In genomic region chr17:77233127-77233526, GRCh38 we compare ENCODE assay signal across 25 cellular contexts.
DNase-seq lines count a peak whose midpoint lies in the region; ATAC-seq and TF ChIP-seq lines count a peak whose summit lies in the region.
"Had no signal": no experiment of that assay in that cellular context is flagged by ENCODE, and none has a peak within 500 bp of the region (broad histone marks: within the 10 kb centered on the region; RNA-seq: fewer than 3 reads in every experiment).

No MANE protein-coding gene starts in this region.

- BruUV-seq in MCF 10A (replicated peaks; lab: Mats Ljungman, UMichigan) = no TSS peak
- no TSS peak for BruUV-seq in mammary epithelial cell (replicated peaks; lab: Mats Ljungman, UMichigan)

- CTCF ChIA-PET in MCF 10A (lab: Yijun Ruan, JAX) (interaction anchor here (0.7 to 4.4 kb wide), 2 partner anchors 146 to 353 kb away, joined by 3 to 19 read pairs; no protein-coding TSS in a partner anchor), mammary epithelial cell (lab: Charles Lee; ENCODE audit: low non-redundant PET) (no interaction called here)
- CTCF ChIA-PET in activated naive CD4-positive, alpha-beta T cell treated with anti-CD3 and anti-CD28 coated beads, Interleukin-2, amount 10 ng/mL, durations not matched to agents 7 days and 5 days (lab: Charles Lee) = no interaction called here

- no peak for TF ChIP-seq EP300 in gastroesophageal sphincter (IDR thresholded peaks at IDR 0.05)

- peaks cover 7% of the 10 kb centered on the region for H3K4me1 Mint-ChIP-seq in MCF 10A (ENCODE audit: insufficient read depth, unreplicated experiment)
- peaks cover 11% of the 10 kb centered on the region for H3K4me1 Mint-ChIP-seq in activated T-helper 17 cell treated with anti-CD3 and anti-CD28 coated beads, Interleukin-2, amount 50 U/mL, for 72 hours
- peaks cover 23 to 27% of the 10 kb centered on the region in 2 donors for H3K4me1 Mint-ChIP-seq in natural killer cell treated with Interleukin-12 subunit alpha and Interleukin-12 subunit beta and Interleukin-15 and Interleukin-18, amount 100 ng/mL, for 72 hours (ENCODE audit: low read depth in 2 of 2)
- peaks cover 21% of the 10 kb centered on the region for H3K4me1 Mint-ChIP-seq in activated naive CD4-positive, alpha-beta T cell treated with anti-CD3 and anti-CD28 coated beads, Interleukin-2, amount 10 ng/mL, durations not matched to agents 7 days and 5 days

- H3K4me3 ChIP-seq in mammary epithelial cell (replicated peaks in 1 of 3; ENCODE audit: insufficient read depth in 1 of 3, low read depth in 2 of 3, low read length in 3 of 3) = no peak overlapping the region
- H3K4me3 ChIP-seq in Karpas-422 (ENCODE audit: low read length) = no peak overlapping the region
- H3K4me3 ChIP-seq in gastroesophageal sphincter = no peak overlapping the region
- H3K4me3 ChIP-seq: BLaER1, coronary artery, esophagus squamous epithelium, thyroid gland had no signal

- no peak overlapping the region for H3K9ac ChIP-seq in mammary epithelial cell (ENCODE audit: insufficient read depth, low read length)
- no peak overlapping the region for H3K9ac ChIP-seq in Karpas-422 (ENCODE audit: low read length)
- H3K9ac ChIP-seq: BLaER1 had no signal

- peaks cover 5% of the 10 kb centered on the region for H3K36me3 Mint-ChIP-seq in MCF 10A (ENCODE audit: insufficient read depth, unreplicated experiment)
- no peaks in the 10 kb centered on the region for H3K36me3 Mint-ChIP-seq in activated T-helper 17 cell treated with anti-CD3 and anti-CD28 coated beads, Interleukin-2, amount 50 U/mL, for 72 hours (ENCODE audit: low read depth)
- no peaks in the 10 kb centered on the region for H3K36me3 Mint-ChIP-seq in natural killer cell treated with Interleukin-12 subunit alpha and Interleukin-12 subunit beta and Interleukin-15 and Interleukin-18, amount 100 ng/mL, for 72 hours
- H3K36me3 Mint-ChIP-seq in activated naive CD4-positive, alpha-beta T cell treated with anti-CD3 and anti-CD28 coated beads, Interleukin-2, amount 10 ng/mL, durations not matched to agents 7 days and 5 days = no peaks in the 10 kb centered on the region

- H4K20me1 ChIP-seq in mammary epithelial cell (ENCODE audit: insufficient read depth, low read length) (no peaks in the 10 kb centered on the region), Karpas-422 (ENCODE audit: insufficient read depth, low read depth, low read length) (no peaks in the 10 kb centered on the region)
- H4K20me1 ChIP-seq: BLaER1 had no signal

- H3K27ac ChIP-seq in mammary epithelial cell (ENCODE audit: insufficient read depth, low read depth, low read length) (no peak overlapping the region), Karpas-422 (ENCODE audit: low read length) (no peak overlapping the region), gastroesophageal sphincter (peak overlapping the region in 1 of 4 donors; percentile 4)

- H3K4me1 ChIP-seq in mammary epithelial cell (ENCODE audit: insufficient read depth, low read length) (no peaks in the 10 kb centered on the region), Karpas-422 (ENCODE audit: low read length) (0 out of 2 replicates have a peak, but pooled peaks cover 4% of the 10 kb centered on the region), gastroesophageal sphincter (peaks cover 0 to 21% (median 8%) of the 10 kb centered on the region in 3 donors)

- H3K4me3 Mint-ChIP-seq in MCF 10A (ENCODE audit: unreplicated experiment) = no peak overlapping the region
- peak overlapping the region; percentile 43 for H3K4me3 Mint-ChIP-seq in activated T-helper 17 cell treated with anti-CD3 and anti-CD28 coated beads, Interleukin-2, amount 50 U/mL, for 72 hours
- no peak overlapping the region for H3K4me3 Mint-ChIP-seq in natural killer cell treated with Interleukin-12 subunit alpha and Interleukin-12 subunit beta and Interleukin-15 and Interleukin-18, amount 100 ng/mL, for 72 hours
- H3K4me3 Mint-ChIP-seq in activated naive CD4-positive, alpha-beta T cell treated with anti-CD3 and anti-CD28 coated beads, Interleukin-2, amount 10 ng/mL, durations not matched to agents 7 days and 5 days = no peak overlapping the region
- H3K4me3 Mint-ChIP-seq: activated CD4-positive, alpha-beta T cell treated with anti-CD3 and anti-CD28 coated beads for 36 hours had no signal

- intact Hi-C loops in MCF 10A (cut with micrococcal nuclease) = no loop called here
- intact Hi-C loops in mammary epithelial cell (cut with micrococcal nuclease) = no loop called here

- H3K27ac Mint-ChIP-seq in MCF 10A (ENCODE audit: low read depth, unreplicated experiment) = peak overlapping the region; percentile 10
- peak overlapping the region; percentile 43 for H3K27ac Mint-ChIP-seq in activated T-helper 17 cell treated with anti-CD3 and anti-CD28 coated beads, Interleukin-2, amount 50 U/mL, for 72 hours
- peak overlapping the region; percentile 74 to 94 for H3K27ac Mint-ChIP-seq in natural killer cell treated with Interleukin-12 subunit alpha and Interleukin-12 subunit beta and Interleukin-15 and Interleukin-18, amount 100 ng/mL, for 72 hours
- H3K27ac Mint-ChIP-seq in activated naive CD4-positive, alpha-beta T cell treated with anti-CD3 and anti-CD28 coated beads, Interleukin-2, amount 10 ng/mL, durations not matched to agents 7 days and 5 days = no peak overlapping the region
- H3K27ac Mint-ChIP-seq: activated CD4-positive, alpha-beta T cell treated with anti-CD3 and anti-CD28 coated beads for 36 hours; memory B cell had no signal

- no peaks in the 10 kb centered on the region for H3K9me2 ChIP-seq in Karpas-422 (replicated peaks; ENCODE audit: insufficient read depth, low read length)

- POLR2A ChIA-PET in MCF 10A (lab: Yijun Ruan, JAX) = interaction anchor here (0.5 to 0.6 kb wide), 2 partner anchors 21 to 46 kb away, joined by 3 to 4 read pairs; no protein-coding TSS in a partner anchor

- in situ Hi-C loops in mammary epithelial cell (cut with MboI; ENCODE audit: low sequenced_read_pairs in 2 of 2) = loop anchor here in 1 of 2 donors (25.0 kb wide), 1 partner anchor 371 kb away; the partner anchor contains the start of gene MGAT5B

- no peaks in the 10 kb centered on the region for H3K27me3 ChIP-seq in mammary epithelial cell (ENCODE audit: insufficient read depth, low read length)
- H3K27me3 ChIP-seq in Karpas-422 (ENCODE audit: low read length) = no peaks in the 10 kb centered on the region
- H3K27me3 ChIP-seq in gastroesophageal sphincter = no peaks in the 10 kb centered on the region
- H3K27me3 ChIP-seq: BLaER1, esophagus squamous epithelium, thyroid gland had no signal

- DNase-seq in MCF 10A (ENCODE audit: unreplicated experiment) = no peak
- DNase-seq in mammary epithelial cell = no peak
- DNase-seq in natural killer cell treated with Interleukin-12 subunit alpha and Interleukin-12 subunit beta and Interleukin-15 and Interleukin-18, amount 100 ng/mL, for 72 hours (ENCODE audit: low spot score) = no peak
- DNase-seq in Karpas-422 = no peak
- no peak for DNase-seq in activated naive CD4-positive, alpha-beta T cell treated with anti-CD3 and anti-CD28 coated beads, Interleukin-2, amount 10 ng/mL, durations not matched to agents 7 days and 5 days
- DNase-seq: activated T-cell treated with anti-CD3 and anti-CD28 coated beads, Interleukin-2, amount 50 U/mL, for 1 hour; COR-L47; DMS79; esophagus squamous epithelium; GDM1; hippocampal formation; immature natural killer cell; KG1; NCI-H1436 treated with DMSO at 0.1 percent for 48 hours; NCI-H446 treated with DMSO at 0.1 percent for 48 hours; nucleus accumbens; stimulated activated naive CD8-positive, alpha-beta T cell treated with anti-CD3 and anti-CD28 coated beads, Interleukin-15, amount 100 ng/mL, for 72 hours had no signal

- no peak for TF ChIP-seq POLR2A in gastroesophageal sphincter (IDR thresholded peaks at IDR 0.05)

- H3K4me2 ChIP-seq in mammary epithelial cell (ENCODE audit: insufficient read depth, low read depth, low read length) = no peak overlapping the region
- H3K4me2 ChIP-seq in Karpas-422 (ENCODE audit: low read depth, low read length, poor library complexity, severe bottlenecking) = no peak overlapping the region

- H3K36me3 ChIP-seq in mammary epithelial cell (ENCODE audit: insufficient read depth, low read length) = no peaks in the 10 kb centered on the region
- no peaks in the 10 kb centered on the region for H3K36me3 ChIP-seq in Karpas-422 (ENCODE audit: insufficient read depth, low read length)
- H3K36me3 ChIP-seq in gastroesophageal sphincter = no peaks in the 10 kb centered on the region
- H3K36me3 ChIP-seq: esophagus squamous epithelium, thyroid gland had no signal

- H2AFZ ChIP-seq in mammary epithelial cell (ENCODE audit: low read depth, low read length) = no peak overlapping the region
- H2AFZ ChIP-seq in Karpas-422 (ENCODE audit: low read length) = no peak overlapping the region

- H3K9me3 ChIP-seq in mammary epithelial cell (replicated peaks; ENCODE audit: insufficient read depth, low read length) (no peaks in the 10 kb centered on the region), Karpas-422 (ENCODE audit: low read length) (no peaks in the 10 kb centered on the region), gastroesophageal sphincter (no peaks in the 10 kb centered on the region)
- H3K9me3 ChIP-seq: esophagus squamous epithelium, thyroid gland had no signal

- H3K9me3 Mint-ChIP-seq in MCF 10A (ENCODE audit: unreplicated experiment) = peaks cover 8% of the 10 kb centered on the region
- no peaks in the 10 kb centered on the region for H3K9me3 Mint-ChIP-seq in activated T-helper 17 cell treated with anti-CD3 and anti-CD28 coated beads, Interleukin-2, amount 50 U/mL, for 72 hours
- no peaks in the 10 kb centered on the region for H3K9me3 Mint-ChIP-seq in natural killer cell treated with Interleukin-12 subunit alpha and Interleukin-12 subunit beta and Interleukin-15 and Interleukin-18, amount 100 ng/mL, for 72 hours
- H3K9me3 Mint-ChIP-seq in activated naive CD4-positive, alpha-beta T cell treated with anti-CD3 and anti-CD28 coated beads, Interleukin-2, amount 10 ng/mL, durations not matched to agents 7 days and 5 days = no peaks in the 10 kb centered on the region

- no peaks in the 10 kb centered on the region for H3K79me2 ChIP-seq in mammary epithelial cell (ENCODE audit: insufficient read depth, low read length)
- H3K79me2 ChIP-seq in Karpas-422 (ENCODE audit: low read length) = no peaks in the 10 kb centered on the region

- dilution Hi-C loops in mammary epithelial cell (cut with HindIII; ENCODE audit: low sequenced_read_pairs) = no loop called here

- no peak for ATAC-seq in activated T-helper 17 cell treated with anti-CD3 and anti-CD28 coated beads, Interleukin-2, amount 50 U/mL, for 72 hours (replicated peaks)
- ATAC-seq in natural killer cell treated with Interleukin-12 subunit alpha and Interleukin-12 subunit beta and Interleukin-15 and Interleukin-18, amount 100 ng/mL, for 72 hours = no peak
- ATAC-seq in gastroesophageal sphincter = no peak
- no peak for ATAC-seq in HG03159 (IDR thresholded peaks at IDR 0.05; ENCODE audit: unreplicated experiment)

- 94% methylated on average over 10 of the region's 10 CpGs for WGBS in mammary epithelial cell (ENCODE audit: low coverage, missing lambda C conversion rate)
- 96 to 98% methylated on average over 9 to 10 of the region's 10 CpGs for WGBS in gastroesophageal sphincter (ENCODE audit: low coverage in 1 of 2), 2 donors

- no peaks in the 10 kb centered on the region for H3K27me3 Mint-ChIP-seq in MCF 10A (ENCODE audit: insufficient read depth, unreplicated experiment)
- no peaks in the 10 kb centered on the region for H3K27me3 Mint-ChIP-seq in activated T-helper 17 cell treated with anti-CD3 and anti-CD28 coated beads, Interleukin-2, amount 50 U/mL, for 72 hours
- H3K27me3 Mint-ChIP-seq in natural killer cell treated with Interleukin-12 subunit alpha and Interleukin-12 subunit beta and Interleukin-15 and Interleukin-18, amount 100 ng/mL, for 72 hours = no peaks in the 10 kb centered on the region
- peaks cover 34% of the 10 kb centered on the region for H3K27me3 Mint-ChIP-seq in activated naive CD4-positive, alpha-beta T cell treated with anti-CD3 and anti-CD28 coated beads, Interleukin-2, amount 10 ng/mL, durations not matched to agents 7 days and 5 days
- H3K27me3 Mint-ChIP-seq: activated CD4-positive, alpha-beta T cell treated with anti-CD3 and anti-CD28 coated beads for 36 hours had no signal

- TF ChIP-seq CTCF in MCF 10A (IDR thresholded peaks at IDR 0.05; ENCODE audit: unreplicated experiment) (no peak), mammary epithelial cell (conservative IDR thresholded peaks at IDR 0.05 in 1 of 2, IDR thresholded peaks at IDR 0.05 in 1 of 2; ENCODE audit: extremely low read depth in 1 of 2, insufficient read depth in 1 of 2, low read depth in 1 of 2, low read length in 2 of 2) (no peak), gastroesophageal sphincter (IDR thresholded peaks at IDR 0.05) (no peak)
